Comparison of ENCODE assay signal across 11 cellular contexts in the genomic region with DNA sequence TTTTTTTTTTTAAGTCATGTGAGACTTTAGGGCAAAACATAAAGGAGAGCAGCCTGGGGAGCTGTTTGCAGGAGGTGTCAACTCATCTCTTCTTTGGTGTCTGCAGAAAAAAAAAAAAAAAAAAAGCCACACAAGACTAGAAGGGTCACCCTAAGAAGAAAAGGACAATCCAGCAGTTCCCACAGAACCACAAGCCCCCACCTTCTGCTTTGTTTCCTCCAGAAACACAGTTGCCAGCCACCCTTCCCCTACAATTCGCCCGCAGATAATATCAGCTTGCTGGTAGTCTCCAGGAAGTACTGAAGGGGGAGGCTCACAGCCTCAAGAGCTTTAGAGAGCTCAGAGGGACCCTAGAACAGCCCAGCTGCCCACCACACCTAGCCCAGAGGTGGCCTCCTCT. TPM values are rescaled to one million over a fixed set of nuclear protein-coding genes. Genes with fewer than 3 reads are reported as not detected.
A peak's percentile ranks its signal among the peaks of the same experiment; 100 is the strongest.
DNase-seq lines count a peak whose midpoint lies in the region; ATAC-seq and TF ChIP-seq lines count a peak whose summit lies in the region.
"Had no signal": no experiment of that assay in that cellular context is flagged by ENCODE, and none has a peak within 500 bp of the region (broad histone marks: within the 10 kb centered on the region; RNA-seq: fewer than 3 reads in every experiment).

No MANE protein-coding gene starts in this region.

- H3K27me3 ChIP-seq in DND-41 (ENCODE audit: insufficient read depth, low read length, poor library complexity) (no peaks in the 10 kb centered on the region), hepatocyte (no peaks in the 10 kb centered on the region)

- no peaks in the 10 kb centered on the region for H3K9me3 ChIP-seq in DND-41 (ENCODE audit: insufficient read depth, low read length, severe bottlenecking)
- H3K9me3 ChIP-seq in hepatocyte (ENCODE audit: low read depth) = no peaks in the 10 kb centered on the region

- 89% methylated on average over 2 of the region's 2 CpGs for WGBS in hepatocyte (ENCODE audit: low lambda C conversion rate, missing lambda C conversion rate)

- peak overlapping the region; percentile 90 for H3K27ac ChIP-seq in DND-41 (ENCODE audit: low read length)
- H3K27ac ChIP-seq in hepatocyte = no peak overlapping the region

- H3K27ac Mint-ChIP-seq in activated CD8-positive, alpha-beta T cell treated with anti-CD3 and anti-CD28 coated beads, Interleukin-2, amount 10 ng/mL, durations not matched to agents 7 days and 5 days = peak overlapping the region; percentile 96
- peak overlapping the region; percentile 98 for H3K27ac Mint-ChIP-seq in natural killer cell treated with Interleukin-12 subunit alpha and Interleukin-12 subunit beta and Interleukin-15 and Interleukin-18, amount 100 ng/mL, for 72 hours

- H3K4me3 Mint-ChIP-seq in activated CD8-positive, alpha-beta T cell treated with anti-CD3 and anti-CD28 coated beads, Interleukin-2, amount 10 ng/mL, durations not matched to agents 7 days and 5 days = peak overlapping the region; percentile 73
- peak overlapping the region; percentile 85 for H3K4me3 Mint-ChIP-seq in natural killer cell treated with Interleukin-12 subunit alpha and Interleukin-12 subunit beta and Interleukin-15 and Interleukin-18, amount 100 ng/mL, for 72 hours

- no peaks in the 10 kb centered on the region for H3K9me2 ChIP-seq in hepatocyte (replicated peaks; ENCODE audit: insufficient read depth)

- peak overlapping the region; percentile 54 for H3K4me2 ChIP-seq in DND-41 (ENCODE audit: insufficient read depth, low read length)
- no peak overlapping the region for H3K4me2 ChIP-seq in hepatocyte

- H3K27me3 Mint-ChIP-seq in activated CD8-positive, alpha-beta T cell treated with anti-CD3 and anti-CD28 coated beads, Interleukin-2, amount 10 ng/mL, durations not matched to agents 7 days and 5 days (ENCODE audit: low read depth) = no peaks in the 10 kb centered on the region
- H3K27me3 Mint-ChIP-seq in natural killer cell treated with Interleukin-12 subunit alpha and Interleukin-12 subunit beta and Interleukin-15 and Interleukin-18, amount 100 ng/mL, for 72 hours = no peaks in the 10 kb centered on the region

- CTCF ChIA-PET in activated CD8-positive, alpha-beta T cell treated with anti-CD3 and anti-CD28 coated beads, Interleukin-2, amount 10 ng/mL, durations not matched to agents 7 days and 5 days (lab: Charles Lee) = interaction anchor here (0.7 to 2.3 kb wide), 9 partner anchors 12 to 104 kb away, joined by 3 to 14 read pairs (median 5); partner anchors contain the start of genes EEF2 and ZBTB7A

- peak; percentile 1 for TF ChIP-seq CTCF in DND-41 (IDR thresholded peaks at IDR 0.05; ENCODE audit: borderline replicate concordance, extremely low read depth, low read length, poor library complexity, severe bottlenecking)
- TF ChIP-seq CTCF in hepatocyte (IDR thresholded peaks at IDR 0.05; ENCODE audit: poor library complexity) = no peak

- H4K20me1 ChIP-seq in DND-41 (ENCODE audit: insufficient read depth, low read length) (peaks cover 21% of the 10 kb centered on the region), hepatocyte (ENCODE audit: insufficient read depth, poor library complexity, severe bottlenecking) (no peaks in the 10 kb centered on the region)

- H2AFZ ChIP-seq in DND-41 (ENCODE audit: low read depth, low read length) = no peak overlapping the region
- H2AFZ ChIP-seq in hepatocyte = no peak overlapping the region

- peak overlapping the region in 1 of 2 experiments; percentile 34; a peak in 1 of 4 replicates for H3K4me3 ChIP-seq in DND-41 (ENCODE audit: low read depth in 1 of 2, low read length in 2 of 2)
- no peak overlapping the region for H3K4me3 ChIP-seq in hepatocyte

- H3K9ac ChIP-seq in DND-41 (ENCODE audit: low read depth, low read length) = peak overlapping the region; percentile 46

- peaks cover 74% of the 10 kb centered on the region for H3K4me1 Mint-ChIP-seq in activated CD8-positive, alpha-beta T cell treated with anti-CD3 and anti-CD28 coated beads, Interleukin-2, amount 10 ng/mL, durations not matched to agents 7 days and 5 days (ENCODE audit: low read depth)
- H3K4me1 Mint-ChIP-seq in natural killer cell treated with Interleukin-12 subunit alpha and Interleukin-12 subunit beta and Interleukin-15 and Interleukin-18, amount 100 ng/mL, for 72 hours (ENCODE audit: low read depth in 2 of 2) = peaks cover 16 to 39% of the 10 kb centered on the region in 2 donors

- ATAC-seq in DND-41 (ENCODE audit: insufficient read depth, low read depth) (peak; percentile 87), HG03095 (IDR thresholded peaks at IDR 0.05; ENCODE audit: unreplicated experiment) (peak; percentile 15), HG02642 (IDR thresholded peaks at IDR 0.05; ENCODE audit: poor library complexity, unreplicated experiment) (no peak)
- peak; percentile 84 for ATAC-seq in activated CD8-positive, alpha-beta T cell treated with anti-CD3 and anti-CD28 coated beads, Interleukin-2, amount 10 ng/mL, durations not matched to agents 7 days and 5 days
- peak; percentile 69 to 75 for ATAC-seq in natural killer cell treated with Interleukin-12 subunit alpha and Interleukin-12 subunit beta and Interleukin-15 and Interleukin-18, amount 100 ng/mL, for 72 hours
- ATAC-seq: HCT116 had no signal

- H3K4me1 ChIP-seq in DND-41 (ENCODE audit: insufficient read depth, low read length) (peaks cover 45% of the 10 kb centered on the region), hepatocyte (ENCODE audit: insufficient read depth) (peaks cover 5% of the 10 kb centered on the region)

- H3K36me3 ChIP-seq in DND-41 (ENCODE audit: insufficient read depth, low read length) (peaks cover 35% of the 10 kb centered on the region), hepatocyte (replicated peaks; ENCODE audit: insufficient read depth, low read depth) (no peaks in the 10 kb centered on the region)

- POLR2A ChIA-PET in activated CD8-positive, alpha-beta T cell treated with anti-CD3 and anti-CD28 coated beads, Interleukin-2, amount 10 ng/mL, durations not matched to agents 7 days and 5 days (lab: Charles Lee) = interaction anchor here (0.7 to 2.3 kb wide), 8 partner anchors 9 to 602 kb away, joined by 3 to 32 read pairs (median 6); no protein-coding TSS in a partner anchor

- peak; percentile 91 for DNase-seq in DND-41
- peak; percentile 96 for DNase-seq in activated CD8-positive, alpha-beta T cell treated with anti-CD3 and anti-CD28 coated beads, Interleukin-2, amount 10 ng/mL, durations not matched to agents 7 days and 5 days
- DNase-seq in natural killer cell treated with Interleukin-12 subunit alpha and Interleukin-12 subunit beta and Interleukin-15 and Interleukin-18, amount 100 ng/mL, for 72 hours (ENCODE audit: low spot score) = no peak
- no peak for DNase-seq in NCI-H2227 (lab: John Stamatoyannopoulos, UW; ENCODE audit: unreplicated experiment)
- DNase-seq in hepatocyte (ENCODE audit: low spot score) = no peak
- DNase-seq in NCI-H524 treated with DMSO at 0.1 percent for 48 hours (lab: John Stamatoyannopoulos, UW) = no peak
- DNase-seq: EL, NCI-H1436 treated with DMSO at 0.1 percent for 48 hours had no signal

- H3K79me2 ChIP-seq in DND-41 (ENCODE audit: insufficient read depth, low read length) (no peaks in the 10 kb centered on the region), hepatocyte (no peaks in the 10 kb centered on the region)

- H3K9me3 Mint-ChIP-seq in activated CD8-positive, alpha-beta T cell treated with anti-CD3 and anti-CD28 coated beads, Interleukin-2, amount 10 ng/mL, durations not matched to agents 7 days and 5 days (ENCODE audit: insufficient read depth) = no peaks in the 10 kb centered on the region
- H3K9me3 Mint-ChIP-seq in natural killer cell treated with Interleukin-12 subunit alpha and Interleukin-12 subunit beta and Interleukin-15 and Interleukin-18, amount 100 ng/mL, for 72 hours = no peaks in the 10 kb centered on the region

- H3K36me3 Mint-ChIP-seq in activated CD8-positive, alpha-beta T cell treated with anti-CD3 and anti-CD28 coated beads, Interleukin-2, amount 10 ng/mL, durations not matched to agents 7 days and 5 days (ENCODE audit: low read depth) = peaks cover 39% of the 10 kb centered on the region
- H3K36me3 Mint-ChIP-seq in natural killer cell treated with Interleukin-12 subunit alpha and Interleukin-12 subunit beta and Interleukin-15 and Interleukin-18, amount 100 ng/mL, for 72 hours = no peaks in the 10 kb centered on the region

RNA-seq across cellular contexts. Expression of gene ZBTB7A, which starts 22.3 kb away (rescaled TPM):
- 10 to 100 TPM; 59.1 to 63.1 TPM for total RNA-seq in activated CD8-positive, alpha-beta T cell treated with anti-CD3 and anti-CD28 coated beads, Interleukin-2, amount 10 ng/mL, durations not matched to agents 7 days and 5 days
- 10 to 100 TPM; 63.4 to 70.5 TPM for total RNA-seq in natural killer cell treated with Interleukin-12 subunit alpha and Interleukin-12 subunit beta and Interleukin-15 and Interleukin-18, amount 100 ng/mL, for 72 hours
- 19.2 and 23.3 TPM in 2 replicates for total RNA-seq in hepatocyte
- polyA plus RNA-seq in hepatocyte = 46.1 and 46.2 TPM in 2 replicates

RNA-seq across cellular contexts. Expression of gene MAP2K2, which starts 34.9 kb away (rescaled TPM):
- 100 to 1,000 TPM; 218 to 234 TPM for total RNA-seq in activated CD8-positive, alpha-beta T cell treated with anti-CD3 and anti-CD28 coated beads, Interleukin-2, amount 10 ng/mL, durations not matched to agents 7 days and 5 days
- total RNA-seq in natural killer cell treated with Interleukin-12 subunit alpha and Interleukin-12 subunit beta and Interleukin-15 and Interleukin-18, amount 100 ng/mL, for 72 hours = 100 to 1,000 TPM; 170 to 206 TPM
- total RNA-seq in hepatocyte = 133 and 135 TPM in 2 replicates
- 188 and 196 TPM in 2 replicates for polyA plus RNA-seq in hepatocyte

Comparison
In these comparisons a context has a peak if more than half of its experiments do, and no peak if none do; other contexts are left out.
1. DNase-seq: peak in DND-41 (single experiment) and activated CD8-positive, alpha-beta T cell treated with anti-CD3 and anti-CD28 coated beads, Interleukin-2, amount 10 ng/mL, durations not matched to agents 7 days and 5 days (single experiment); none in natural killer cell treated with Interleukin-12 subunit alpha and Interleukin-12 subunit beta and Interleukin-15 and Interleukin-18, amount 100 ng/mL, for 72 hours (single experiment), NCI-H2227 (single experiment), hepatocyte (single experiment) and NCI-H524 treated with DMSO at 0.1 percent for 48 hours (single experiment).